Comparison of ENCODE assay signal across 8 cellular contexts in genomic region chr19:34345934-34346333, GRCh38. TPM values are rescaled to one million over a fixed set of nuclear protein-coding genes. Genes with fewer than 3 reads are reported as not detected.
DNase-seq lines count a peak whose midpoint lies in the region; ATAC-seq and TF ChIP-seq lines count a peak whose summit lies in the region.

No MANE protein-coding gene starts in this region.

- no peak for TF ChIP-seq EP300 in SK-N-SH (IDR thresholded peaks at IDR 0.05; ENCODE audit: borderline replicate concordance in 1 of 2, low read depth in 1 of 2, low read length in 1 of 2)

- intact Hi-C loops in heart left ventricle (cut with DNase I): loop anchor here in 2 of 10 donors (10.0 kb wide), 2 partner anchors 111 to 121 kb away; no protein-coding TSS in a partner anchor

- peaks cover 19% of the 10 kb centered on the region for H3K4me1 Mint-ChIP-seq in activated naive CD8-positive, alpha-beta T cell treated with anti-CD3 and anti-CD28 coated beads, Interleukin-2, amount 10 ng/mL, durations not matched to agents 7 days and 5 days

- no peaks in the 10 kb centered on the region for H3K27me3 ChIP-seq in MG63
- no peaks in the 10 kb centered on the region for H3K27me3 ChIP-seq in SK-N-SH (ENCODE audit: insufficient read depth)
- H3K27me3 ChIP-seq in heart left ventricle: no peaks in the 10 kb centered on the region

- no peak for TF ChIP-seq POLR2A in heart left ventricle (IDR thresholded peaks at IDR 0.05)

- H3K9me3 ChIP-seq in MG63 (no peaks in the 10 kb centered on the region), SK-N-SH (no peaks in the 10 kb centered on the region), heart left ventricle (peaks cover 0 to 6% (median 0%) of the 10 kb centered on the region in 12 donors)

- no peak overlapping the region for H2AFZ ChIP-seq in SK-N-SH (ENCODE audit: low read depth)

- H3K4me3 Mint-ChIP-seq in activated naive CD8-positive, alpha-beta T cell treated with anti-CD3 and anti-CD28 coated beads, Interleukin-2, amount 10 ng/mL, durations not matched to agents 7 days and 5 days: no peak overlapping the region

- CTCF ChIA-PET in SK-N-SH (lab: Yijun Ruan, JAX): interaction anchor here (0.7 to 2.0 kb wide), 9 partner anchors 8 to 98 kb away, joined by 3 to 13 read pairs (median 4); no protein-coding TSS in a partner anchor

- H3K27me3 Mint-ChIP-seq in activated naive CD8-positive, alpha-beta T cell treated with anti-CD3 and anti-CD28 coated beads, Interleukin-2, amount 10 ng/mL, durations not matched to agents 7 days and 5 days: no peaks in the 10 kb centered on the region

- H3K36me3 ChIP-seq in MG63: peaks cover 52% of the 10 kb centered on the region
- peaks cover 22 to 28% of the 10 kb centered on the region in 2 experiments for H3K36me3 ChIP-seq in SK-N-SH (replicated peaks in 1 of 2; ENCODE audit: control insufficient read depth in 1 of 2, insufficient read depth in 2 of 2, low read length in 1 of 2)
- peaks cover 2 to 93% (median 63%) of the 10 kb centered on the region in 9 donors for H3K36me3 ChIP-seq in heart left ventricle

- POLR2A ChIA-PET in SK-N-SH (lab: Yijun Ruan, JAX): no interaction called here
- POLR2A ChIA-PET in activated naive CD8-positive, alpha-beta T cell treated with anti-CD3 and anti-CD28 coated beads, Interleukin-2, amount 10 ng/mL, durations not matched to agents 7 days and 5 days (lab: Charles Lee): interaction anchor here (1.1 kb wide), 1 partner anchor 20 kb away, joined by 3 read pairs; no protein-coding TSS in a partner anchor

- H3K27ac ChIP-seq in SK-N-SH (ENCODE audit: low read depth in 2 of 2, low read length in 1 of 2): no peak overlapping the region
- H3K27ac ChIP-seq in heart left ventricle: no peak overlapping the region

- no peaks in the 10 kb centered on the region for H3K79me2 ChIP-seq in SK-N-SH (ENCODE audit: insufficient read depth)

- WGBS in SK-N-SH (ENCODE audit: low lambda C conversion rate): 43% methylated on average over 7 of the region's 7 CpGs
- 32 to 42% (median 38%) methylated on average over 7 of the region's 7 CpGs for WGBS in heart left ventricle, 4 donors

- peaks cover 20% of the 10 kb centered on the region for H3K36me3 Mint-ChIP-seq in activated naive CD8-positive, alpha-beta T cell treated with anti-CD3 and anti-CD28 coated beads, Interleukin-2, amount 10 ng/mL, durations not matched to agents 7 days and 5 days

- H3K4me1 ChIP-seq in SK-N-SH (ENCODE audit: control insufficient read depth in 1 of 2, insufficient read depth in 2 of 2, low read depth in 1 of 2, low read length in 1 of 2) (no peaks in the 10 kb centered on the region), heart left ventricle (peaks cover 0 to 4% (median 0%) of the 10 kb centered on the region in 12 donors)

- no peaks in the 10 kb centered on the region for H3K9me3 Mint-ChIP-seq in activated naive CD8-positive, alpha-beta T cell treated with anti-CD3 and anti-CD28 coated beads, Interleukin-2, amount 10 ng/mL, durations not matched to agents 7 days and 5 days

- DNase-seq in G401 (ENCODE audit: low spot score) (peak; percentile 97), MG63 (peak; percentile 66), SK-N-SH (peak; percentile 86), heart left ventricle (peak in 3 of 5 donors; percentile 48 to 67 (median 57)), retinal pigment epithelial cell (ENCODE audit: low read depth) (peak; percentile 17)
- peak; percentile 73 for DNase-seq in activated naive CD8-positive, alpha-beta T cell treated with anti-CD3 and anti-CD28 coated beads, Interleukin-2, amount 10 ng/mL, durations not matched to agents 7 days and 5 days

- TF ChIP-seq CTCF in SK-N-SH (IDR thresholded peaks at IDR 0.05) (peak; percentile 88), heart left ventricle (IDR thresholded peaks at IDR 0.05) (peak; percentile 63 to 88 (median 77)), retinal pigment epithelial cell (conservative IDR thresholded peaks at IDR 0.05; ENCODE audit: low read depth, low read length) (peak; percentile 95)

- H4K20me1 ChIP-seq in SK-N-SH (ENCODE audit: insufficient read depth): no peaks in the 10 kb centered on the region

- in situ Hi-C loops in G401 (cut with HindIII; ENCODE audit: low sequenced_read_pairs): no loop called here

- no peaks in the 10 kb centered on the region for H3F3A ChIP-seq in SK-N-SH (replicated peaks; ENCODE audit: insufficient read depth)

- no peak overlapping the region for H3K4me2 ChIP-seq in SK-N-SH

- ATAC-seq in activated naive CD8-positive, alpha-beta T cell treated with anti-CD3 and anti-CD28 coated beads, Interleukin-2, amount 10 ng/mL, durations not matched to agents 7 days and 5 days (ENCODE audit: low read depth): no peak
- peak; percentile 46 to 83 (median 74) for ATAC-seq in heart left ventricle
- no peak for ATAC-seq in HG03039 (IDR thresholded peaks at IDR 0.05; ENCODE audit: unreplicated experiment)
- ATAC-seq in HG02610 (IDR thresholded peaks at IDR 0.05; ENCODE audit: unreplicated experiment): no peak

- H3K4me3 ChIP-seq in MG63: no peak overlapping the region
- peak overlapping the region in 1 of 2 experiments; percentile 38; a peak in 1 of 4 replicates for H3K4me3 ChIP-seq in SK-N-SH (ENCODE audit: low read depth in 2 of 2, low read length in 1 of 2)
- no peak overlapping the region for H3K4me3 ChIP-seq in heart left ventricle
- H3K4me3 ChIP-seq in retinal pigment epithelial cell (ENCODE audit: low read length): no peak overlapping the region

- no peaks in the 10 kb centered on the region for H3K9me2 ChIP-seq in SK-N-SH

- H3K9ac ChIP-seq in SK-N-SH: no peak overlapping the region

- TF ChIP-seq RAD21 in SK-N-SH (IDR thresholded peaks at IDR 0.05; ENCODE audit: low read length): peak; percentile 57

- H3K27ac Mint-ChIP-seq in activated naive CD8-positive, alpha-beta T cell treated with anti-CD3 and anti-CD28 coated beads, Interleukin-2, amount 10 ng/mL, durations not matched to agents 7 days and 5 days: no peak overlapping the region

TF ChIP-seq in SK-N-SH, 30 proteins besides CTCF, POLR2A, EP300 and RAD21:
- TF ChIP-seq SMC3 (IDR thresholded peaks at IDR 0.05; ENCODE audit: low read depth, low read length) (peak; percentile 37), MEF2A (IDR thresholded peaks at IDR 0.05; ENCODE audit: borderline replicate concordance, low read depth) (no peak)

RNA-seq across cellular contexts. Expression of gene GPI, which starts 19.1 kb away (rescaled TPM):
- 216 TPM in 2 replicates for total RNA-seq in G401 (2014; rRNA removed; shearing (Covaris generic))
- 239 and 400 TPM in 2 replicates for total RNA-seq in MG63 (2014; rRNA removed; shearing (Covaris generic); ENCODE audit: low replicate concordance)
- polyA plus RNA-seq in SK-N-SH (2012; rRNA removed): 82.7 and 144 TPM in 2 replicates
- polyA plus RNA-seq in SK-N-SH (2012; cell fraction: cytosol; rRNA removed): 71.6 and 88.3 TPM in 2 replicates
- 120 and 170 TPM in 2 replicates for polyA plus RNA-seq in SK-N-SH (2012; cell fraction: nucleus; rRNA removed)
- total RNA-seq in activated naive CD8-positive, alpha-beta T cell treated with anti-CD3 and anti-CD28 coated beads, Interleukin-2, amount 10 ng/mL, durations not matched to agents 7 days and 5 days: 100 to 1,000 TPM; 725 to 786 TPM
- 100 to 1,000 TPM; 359 to 764 (median 549) TPM for total RNA-seq in heart left ventricle
- 100 to 1,000 TPM; 233 to 284 TPM for polyA plus RNA-seq in heart left ventricle

RNA-seq across cellular contexts. Expression of gene PDCD2L, which starts 58.3 kb away (rescaled TPM):
- total RNA-seq in G401 (2014; rRNA removed; shearing (Covaris generic)): 33.5 and 40.5 TPM in 2 replicates
- 10.6 and 19.8 TPM in 2 replicates for total RNA-seq in MG63 (2014; rRNA removed; shearing (Covaris generic); ENCODE audit: low replicate concordance)
- polyA plus RNA-seq in SK-N-SH (2012; rRNA removed) (20.8 and 22.3 TPM in 2 replicates), heart left ventricle (10 to 100 TPM in 1 of 2 donors, 1 to 10 TPM in 1; 8.0 to 14.9 TPM)
- 18.5 and 21.0 TPM in 2 replicates for polyA plus RNA-seq in SK-N-SH (2012; cell fraction: cytosol; rRNA removed)
- polyA plus RNA-seq in SK-N-SH (2012; cell fraction: nucleus; rRNA removed): 10.4 and 11.8 TPM in 2 replicates
- total RNA-seq in activated naive CD8-positive, alpha-beta T cell treated with anti-CD3 and anti-CD28 coated beads, Interleukin-2, amount 10 ng/mL, durations not matched to agents 7 days and 5 days: 10 to 100 TPM in 1 of 2 experiments, 1 to 10 TPM in 1; 9.4 to 13.3 TPM
- total RNA-seq in heart left ventricle: 10 to 100 TPM in 4 of 9 donors, 1 to 10 TPM in 5; 6.2 to 16.7 (median 8.0) TPM

Comparison
In these comparisons a context has a peak if more than half of its experiments do, and no peak if none do; other contexts are left out.
1. DNase-seq: peak in every context shown above with its lines; median percentile 97 in G401; 86 in SK-N-SH; 73 in activated naive CD8-positive, alpha-beta T cell treated with anti-CD3 and anti-CD28 coated beads, Interleukin-2, amount 10 ng/mL, durations not matched to agents 7 days and 5 days; 66 in MG63; 57 in heart left ventricle; 17 in retinal pigment epithelial cell.
2. ATAC-seq: peak in heart left ventricle (4 of 4); none in activated naive CD8-positive, alpha-beta T cell treated with anti-CD3 and anti-CD28 coated beads, Interleukin-2, amount 10 ng/mL, durations not matched to agents 7 days and 5 days (single experiment), HG03039 (single experiment) and HG02610 (single experiment).
3. Peak in every context shown above with its lines, with median percentiles within 50 percentile points of each other: CTCF ChIP-seq.